ENCODE assay signal across 8 cellular contexts in genomic region chr7:117871778-117872538, GRCh38. TPM values are rescaled to one million over a fixed set of nuclear protein-coding genes. Genes with fewer than 3 reads are reported as not detected.
DNase-seq lines count a peak whose midpoint lies in the region; ATAC-seq, FAIRE-seq and TF ChIP-seq lines count a peak whose summit lies in the region.
"Had no signal": no experiment of that assay in that cellular context is flagged by ENCODE, and none has a peak within 500 bp of the region (broad histone marks: within the 10 kb centered on the region; RNA-seq: fewer than 3 reads in every experiment).

No MANE protein-coding gene starts in this region.

- H3K27ac ChIP-seq in layer of hippocampus (ENCODE audit: low read depth, low read length) (peak overlapping the region; percentile 93), stomach smooth muscle (ENCODE audit: low read length) (no peak overlapping the region)
- H3K27ac ChIP-seq: neutrophil had no signal

- peak; percentile 10 for DNase-seq in LHCN-M2 (ENCODE audit: low read depth)
- DNase-seq in bronchial epithelial cell (ENCODE audit: low read depth), result no peak
- DNase-seq in GM12891 (ENCODE audit: insufficient read length, low spot score), result no peak

- H3K9ac ChIP-seq in stomach smooth muscle (ENCODE audit: low read length in 2 of 2), result peak overlapping the region; percentile 39 to 64

- FAIRE-seq in bronchial epithelial cell (lab: Jason Lieb, UNC) (no peak), GM12891 (lab: Jason Lieb, UNC) (no peak)

- TF ChIP-seq CTCF in bronchial epithelial cell (IDR thresholded peaks at IDR 0.05; ENCODE audit: insufficient read depth, low read length, severe bottlenecking), result no peak

- ATAC-seq in HG03045 (IDR thresholded peaks at IDR 0.05; ENCODE audit: unreplicated experiment) (no peak), GM21381 (IDR thresholded peaks at IDR 0.05; ENCODE audit: unreplicated experiment) (no peak)

- H3K9me3 ChIP-seq in stomach smooth muscle (ENCODE audit: control insufficient read depth in 2 of 2, low read length in 2 of 2), result no peaks in the 10 kb centered on the region
- H3K9me3 ChIP-seq: neutrophil had no signal

- H3K27me3 ChIP-seq in bronchial epithelial cell (ENCODE audit: control insufficient read depth, insufficient read depth, low read length) (no peaks in the 10 kb centered on the region), layer of hippocampus (ENCODE audit: control insufficient read depth, insufficient read depth, low read length) (no peaks in the 10 kb centered on the region), stomach smooth muscle (ENCODE audit: control insufficient read depth in 1 of 2, insufficient read depth in 2 of 2, low read length in 2 of 2) (no peaks in the 10 kb centered on the region)

- H3K4me1 ChIP-seq in stomach smooth muscle (ENCODE audit: control insufficient read depth, insufficient read depth, low read length), result peaks cover 11% of the 10 kb centered on the region

- TF ChIP-seq POLR2A in GM12891 (IDR thresholded peaks at IDR 0.05; ENCODE audit: low read depth, low read length), result no peak

- H3K4me3 ChIP-seq in bronchial epithelial cell (ENCODE audit: low read depth, low read length) (peak overlapping the region; percentile 53), stomach smooth muscle (ENCODE audit: low read length in 2 of 2) (peak overlapping the region; percentile 71 to 95)

- no peaks in the 10 kb centered on the region for H3K36me3 ChIP-seq in bronchial epithelial cell (ENCODE audit: control insufficient read depth, insufficient read depth, low read length)
- no peaks in the 10 kb centered on the region for H3K36me3 ChIP-seq in stomach smooth muscle (ENCODE audit: control insufficient read depth in 2 of 2, insufficient read depth in 2 of 2, low read length in 2 of 2)
- H3K36me3 ChIP-seq: neutrophil had no signal

TF ChIP-seq in GM12891, 5 proteins besides CTCF, POLR2A, EP300 and RAD21:
- TF ChIP-seq SPI1 (IDR thresholded peaks at IDR 0.05; ENCODE audit: low read depth, low read length) (no peak), POU2F2 (IDR thresholded peaks at IDR 0.05; ENCODE audit: low read depth, low read length) (no peak), PAX5 (IDR thresholded peaks at IDR 0.05; ENCODE audit: insufficient read depth, low read length, severe bottlenecking) (no peak), TAF1 (IDR thresholded peaks at IDR 0.05; ENCODE audit: low read depth, low read length) (no peak), POLR2AphosphoS5 (IDR thresholded peaks at IDR 0.05; ENCODE audit: low read depth, low read length) (no peak)
TF ChIP-seq in GM12891: peak in this region for 0.

RNA-seq across cellular contexts. Expression of gene CTTNBP2, which starts 1.3 kb away (rescaled TPM):
- total RNA-seq in LHCN-M2 (2014; rRNA removed), result 7.5 and 7.6 TPM in 2 replicates
- 0.39 TPM for polyA plus RNA-seq in LHCN-M2 (2012)
- 0.26 and 0.38 TPM in 2 replicates for total RNA-seq in bronchial epithelial cell
- not detected for polyA plus RNA-seq in GM12891 (2012; ENCODE audit: low read depth, missing spikeins)
